8 cellular contexts compared by ENCODE assay signal in genomic region chr1:11935040-11935378, GRCh38. TPM values are rescaled to one million over a fixed set of nuclear protein-coding genes. Genes with fewer than 3 reads are reported as not detected.
A peak's percentile ranks its signal among the peaks of the same experiment; 100 is the strongest.
DNase-seq lines count a peak whose midpoint lies in the region; ATAC-seq and TF ChIP-seq lines count a peak whose summit lies in the region.

No MANE protein-coding gene starts in this region.

- no peak overlapping the region for H3K27ac Mint-ChIP-seq in T-helper 17 cell

- H4K20me1 ChIP-seq in GM23248 (ENCODE audit: insufficient read depth) = no peaks in the 10 kb centered on the region

- peak overlapping the region; percentile 86 for H3K4me2 ChIP-seq in GM23248 (ENCODE audit: unreplicated experiment)

- in situ Hi-C loops in GM23248 (cut with MboI) = no loop called here

- H3K9me3 ChIP-seq in GM23248 (ENCODE audit: low read depth) (no peaks in the 10 kb centered on the region), T-helper 17 cell (ENCODE audit: control insufficient read depth, low read length, poor library complexity, severe bottlenecking) (no peaks in the 10 kb centered on the region), right cardiac atrium (ENCODE audit: control insufficient read depth, low read length) (no peaks in the 10 kb centered on the region), spleen (no peaks in the 10 kb centered on the region)

- peak overlapping the region; percentile 96 for H2AFZ ChIP-seq in GM23248

- no peak for TF ChIP-seq CTCF in spleen (IDR thresholded peaks at IDR 0.05 in 8 of 11, conservative IDR thresholded peaks at IDR 0.05 in 3 of 11)

- DNase-seq in GM23248 (no peak), T-helper 17 cell (no peak), right cardiac atrium (no peak), spleen (no peak), NCI-H524 (lab: John Stamatoyannopoulos, UW) (no peak)
- DNase-seq in stimulated activated CD4-positive, alpha-beta T cell treated with anti-CD3 and anti-CD28 coated beads, Interleukin-4, amount 100 ng/mL, for 24 hours = no peak

- no peaks in the 10 kb centered on the region for H3K27me3 ChIP-seq in GM23248 (replicated peaks; ENCODE audit: insufficient read depth)
- H3K27me3 ChIP-seq in right cardiac atrium (ENCODE audit: control insufficient read depth, insufficient read depth) = no peaks in the 10 kb centered on the region
- H3K27me3 ChIP-seq in spleen (replicated peaks in 1 of 7) = no peaks in the 10 kb centered on the region

- 0% methylated on average over 3 of the region's 3 CpGs for WGBS in GM23248 (ENCODE audit: low coverage in 1 of 2, low lambda C conversion rate in 2 of 2, missing lambda C conversion rate in 2 of 2), 2 experiments
- 9% methylated on average over 3 of the region's 3 CpGs for WGBS in right cardiac atrium
- 3 to 8% (median 6%) methylated on average over 3 of the region's 3 CpGs for WGBS in spleen, 5 donors

- H3K4me3 ChIP-seq in GM23248 (peak overlapping the region; percentile 81), right cardiac atrium (ENCODE audit: low read length) (peak overlapping the region; percentile 60), spleen (peak overlapping the region; percentile 57 to 78 (median 66))

- TF ChIP-seq POLR2A in spleen (IDR thresholded peaks at IDR 0.05) = no peak

- peaks cover 29% of the 10 kb centered on the region for H3K4me1 ChIP-seq in GM23248 (ENCODE audit: insufficient read depth)
- peaks cover 11% of the 10 kb centered on the region for H3K4me1 ChIP-seq in right cardiac atrium (ENCODE audit: control insufficient read depth, insufficient read depth, low read length)
- peaks cover 0 to 71% (median 31%) of the 10 kb centered on the region in 6 donors for H3K4me1 ChIP-seq in spleen

- peak overlapping the region; percentile 65 for H3K27ac ChIP-seq in GM23248
- H3K27ac ChIP-seq in right cardiac atrium (ENCODE audit: low read length) = peak overlapping the region; percentile 95
- H3K27ac ChIP-seq in spleen = peak overlapping the region; percentile 43 to 93 (median 88)

- H3K36me3 ChIP-seq in GM23248 (ENCODE audit: low read depth) (0 out of 2 replicates have a peak, but pooled peaks cover 3% of the 10 kb centered on the region), spleen (peaks cover 0 to 22% (median 0%) of the 10 kb centered on the region in 6 donors)

- no peaks in the 10 kb centered on the region for H3K9me2 ChIP-seq in GM23248 (ENCODE audit: insufficient read depth)

- intact Hi-C loops in right cardiac atrium (cut with DNase I) (loop anchor here in 1 of 4 donors (2.0 kb wide), 1 partner anchor 26 kb away; no protein-coding TSS in a partner anchor), spleen (cut with DNase I; ENCODE audit: low total_unique reads) (no loop called here)

- H3F3A ChIP-seq in GM23248 (ENCODE audit: insufficient read depth) = peaks cover 14% of the 10 kb centered on the region; the same call in 1 of the 2 replicates

- no peaks in the 10 kb centered on the region for H3K36me3 Mint-ChIP-seq in T-helper 17 cell (ENCODE audit: low read depth)

- H3K79me2 ChIP-seq in GM23248 (ENCODE audit: insufficient read depth) = peaks cover 54% of the 10 kb centered on the region

- peak overlapping the region; percentile 87 for H3K9ac ChIP-seq in GM23248

- ATAC-seq in T-helper 17 cell = no peak
- no peak for ATAC-seq in right cardiac atrium
- ATAC-seq in GM21381 (IDR thresholded peaks at IDR 0.05; ENCODE audit: unreplicated experiment) = no peak
- ATAC-seq in GM18519 (IDR thresholded peaks at IDR 0.05; ENCODE audit: low FRiP score, unreplicated experiment) = no peak

- no peaks in the 10 kb centered on the region for H3K27me3 Mint-ChIP-seq in T-helper 17 cell

- H3K4me3 Mint-ChIP-seq in T-helper 17 cell = peak overlapping the region; percentile 83

- peaks cover 3% of the 10 kb centered on the region for H3K4me1 Mint-ChIP-seq in T-helper 17 cell

RNA-seq across cellular contexts. Expression of gene PLOD1, which starts 0.5 kb away (rescaled TPM):
- total RNA-seq in GM23248 (2014; rRNA removed; shearing (Covaris generic)) = 633 and 640 TPM in 2 replicates
- polyA plus RNA-seq in GM23248 (2016; fragmentation: Nextera tagmentation; extraction: Ambion mirVana) (443 and 482 TPM in 2 replicates), right cardiac atrium (51.0 TPM), spleen (10 to 100 TPM; 11.6 to 19.7 (median 14.5) TPM)
- total RNA-seq in T-helper 17 cell (1 to 10 TPM; 2.8 to 3.0 TPM), right cardiac atrium (10 to 100 TPM; 49.5 to 77.8 (median 63.1) TPM), spleen (10 to 100 TPM; 40.0 to 53.4 (median 46.4) TPM)

RNA-seq across cellular contexts. Expression of gene KIAA2013, which starts 8.8 kb away (rescaled TPM):
- total RNA-seq in GM23248 (2014; rRNA removed; shearing (Covaris generic)) = 100 and 116 TPM in 2 replicates
- polyA plus RNA-seq in GM23248 (2016; fragmentation: Nextera tagmentation; extraction: Ambion mirVana) (10.5 and 10.7 TPM in 2 replicates), right cardiac atrium (37.3 TPM), spleen (10 to 100 TPM; 20.7 to 36.2 (median 26.5) TPM)
- total RNA-seq in T-helper 17 cell (10 to 100 TPM; 17.5 to 20.6 TPM), right cardiac atrium (10 to 100 TPM; 34.6 to 38.1 (median 36.3) TPM), spleen (10 to 100 TPM; 39.0 to 93.0 (median 45.8) TPM)

RNA-seq across cellular contexts. Expression of gene MFN2, which starts 45.2 kb away (rescaled TPM):
- total RNA-seq in GM23248 (2014; rRNA removed; shearing (Covaris generic)) = 57.9 and 59.8 TPM in 2 replicates
- polyA plus RNA-seq in GM23248 (2016; fragmentation: Nextera tagmentation; extraction: Ambion mirVana) (48.0 and 49.6 TPM in 2 replicates), right cardiac atrium (237 TPM), spleen (10 to 100 TPM; 14.8 to 28.1 (median 16.2) TPM)
- total RNA-seq in T-helper 17 cell (10 to 100 TPM; 34.7 to 46.4 TPM), right cardiac atrium (100 to 1,000 TPM; 386 to 449 (median 419) TPM), spleen (10 to 100 TPM; 47.3 to 69.6 (median 62.9) TPM)

Comparison
In these comparisons a context has a peak if more than half of its experiments do, and no peak if none do; other contexts are left out.
1. RNA of gene PLOD1, which starts 0.5 kb away (total RNA-seq): 633 to 640 TPM in GM23248, 49.5 to 77.8 TPM in right cardiac atrium and 40.0 to 53.4 TPM in spleen; 2.8 to 3.0 TPM in T-helper 17 cell; every median in the first group is over 10 times any median in the second.
2. Peak in every context shown above with its lines, with median percentiles within 50 percentile points of each other: H3K27ac ChIP-seq and H3K4me3 ChIP-seq.